1 cellular context compared by ENCODE assay signal in genomic region chr1:179365342-179366092, GRCh38.
TF ChIP-seq lines count a peak whose summit lies in the region.

TSS of gene AXDND1 (plus strand) at chr1:179365971. CDS start at chr1:179366510, 539 bp downstream.

TF ChIP-seq in K562, 482 proteins besides CTCF, POLR2A, EP300 and RAD21 (continued from another document and continues in another):
- no peak for TF ChIP-seq MBD1 (CRISPR knock-in tag; IDR thresholded peaks at IDR 0.05)
- TF ChIP-seq PHB (CRISPR knock-in tag; IDR thresholded peaks at IDR 0.05): no peak
- TF ChIP-seq SIRT6 (IDR thresholded peaks at IDR 0.05; ENCODE audit: low read depth, low read length): no peak
- TF ChIP-seq ATF7 (IDR thresholded peaks at IDR 0.05): peak; percentile 84
- TF ChIP-seq BRCA1 (IDR thresholded peaks at IDR 0.05): no peak
- no peak for TF ChIP-seq BRCA1 (CRISPR knock-in tag; IDR thresholded peaks at IDR 0.05)
- peak; percentile 77 for TF ChIP-seq MEIS2 (IDR thresholded peaks at IDR 0.05; ENCODE audit: partially characterized antibody)
- TF ChIP-seq FOXJ3 (CRISPR knock-in tag; IDR thresholded peaks at IDR 0.05): no peak
- no peak for TF ChIP-seq SMARCB1 (IDR thresholded peaks at IDR 0.05; ENCODE audit: insufficient read length, low read depth)
- no peak for TF ChIP-seq ZNF253 (CRISPR knock-in tag; conservative IDR thresholded peaks at IDR 0.05)
- TF ChIP-seq U2AF1 (optimal IDR thresholded peaks at IDR 0.05; ENCODE audit: low read depth, low read length): no peak
- TF ChIP-seq, protein P1, sequence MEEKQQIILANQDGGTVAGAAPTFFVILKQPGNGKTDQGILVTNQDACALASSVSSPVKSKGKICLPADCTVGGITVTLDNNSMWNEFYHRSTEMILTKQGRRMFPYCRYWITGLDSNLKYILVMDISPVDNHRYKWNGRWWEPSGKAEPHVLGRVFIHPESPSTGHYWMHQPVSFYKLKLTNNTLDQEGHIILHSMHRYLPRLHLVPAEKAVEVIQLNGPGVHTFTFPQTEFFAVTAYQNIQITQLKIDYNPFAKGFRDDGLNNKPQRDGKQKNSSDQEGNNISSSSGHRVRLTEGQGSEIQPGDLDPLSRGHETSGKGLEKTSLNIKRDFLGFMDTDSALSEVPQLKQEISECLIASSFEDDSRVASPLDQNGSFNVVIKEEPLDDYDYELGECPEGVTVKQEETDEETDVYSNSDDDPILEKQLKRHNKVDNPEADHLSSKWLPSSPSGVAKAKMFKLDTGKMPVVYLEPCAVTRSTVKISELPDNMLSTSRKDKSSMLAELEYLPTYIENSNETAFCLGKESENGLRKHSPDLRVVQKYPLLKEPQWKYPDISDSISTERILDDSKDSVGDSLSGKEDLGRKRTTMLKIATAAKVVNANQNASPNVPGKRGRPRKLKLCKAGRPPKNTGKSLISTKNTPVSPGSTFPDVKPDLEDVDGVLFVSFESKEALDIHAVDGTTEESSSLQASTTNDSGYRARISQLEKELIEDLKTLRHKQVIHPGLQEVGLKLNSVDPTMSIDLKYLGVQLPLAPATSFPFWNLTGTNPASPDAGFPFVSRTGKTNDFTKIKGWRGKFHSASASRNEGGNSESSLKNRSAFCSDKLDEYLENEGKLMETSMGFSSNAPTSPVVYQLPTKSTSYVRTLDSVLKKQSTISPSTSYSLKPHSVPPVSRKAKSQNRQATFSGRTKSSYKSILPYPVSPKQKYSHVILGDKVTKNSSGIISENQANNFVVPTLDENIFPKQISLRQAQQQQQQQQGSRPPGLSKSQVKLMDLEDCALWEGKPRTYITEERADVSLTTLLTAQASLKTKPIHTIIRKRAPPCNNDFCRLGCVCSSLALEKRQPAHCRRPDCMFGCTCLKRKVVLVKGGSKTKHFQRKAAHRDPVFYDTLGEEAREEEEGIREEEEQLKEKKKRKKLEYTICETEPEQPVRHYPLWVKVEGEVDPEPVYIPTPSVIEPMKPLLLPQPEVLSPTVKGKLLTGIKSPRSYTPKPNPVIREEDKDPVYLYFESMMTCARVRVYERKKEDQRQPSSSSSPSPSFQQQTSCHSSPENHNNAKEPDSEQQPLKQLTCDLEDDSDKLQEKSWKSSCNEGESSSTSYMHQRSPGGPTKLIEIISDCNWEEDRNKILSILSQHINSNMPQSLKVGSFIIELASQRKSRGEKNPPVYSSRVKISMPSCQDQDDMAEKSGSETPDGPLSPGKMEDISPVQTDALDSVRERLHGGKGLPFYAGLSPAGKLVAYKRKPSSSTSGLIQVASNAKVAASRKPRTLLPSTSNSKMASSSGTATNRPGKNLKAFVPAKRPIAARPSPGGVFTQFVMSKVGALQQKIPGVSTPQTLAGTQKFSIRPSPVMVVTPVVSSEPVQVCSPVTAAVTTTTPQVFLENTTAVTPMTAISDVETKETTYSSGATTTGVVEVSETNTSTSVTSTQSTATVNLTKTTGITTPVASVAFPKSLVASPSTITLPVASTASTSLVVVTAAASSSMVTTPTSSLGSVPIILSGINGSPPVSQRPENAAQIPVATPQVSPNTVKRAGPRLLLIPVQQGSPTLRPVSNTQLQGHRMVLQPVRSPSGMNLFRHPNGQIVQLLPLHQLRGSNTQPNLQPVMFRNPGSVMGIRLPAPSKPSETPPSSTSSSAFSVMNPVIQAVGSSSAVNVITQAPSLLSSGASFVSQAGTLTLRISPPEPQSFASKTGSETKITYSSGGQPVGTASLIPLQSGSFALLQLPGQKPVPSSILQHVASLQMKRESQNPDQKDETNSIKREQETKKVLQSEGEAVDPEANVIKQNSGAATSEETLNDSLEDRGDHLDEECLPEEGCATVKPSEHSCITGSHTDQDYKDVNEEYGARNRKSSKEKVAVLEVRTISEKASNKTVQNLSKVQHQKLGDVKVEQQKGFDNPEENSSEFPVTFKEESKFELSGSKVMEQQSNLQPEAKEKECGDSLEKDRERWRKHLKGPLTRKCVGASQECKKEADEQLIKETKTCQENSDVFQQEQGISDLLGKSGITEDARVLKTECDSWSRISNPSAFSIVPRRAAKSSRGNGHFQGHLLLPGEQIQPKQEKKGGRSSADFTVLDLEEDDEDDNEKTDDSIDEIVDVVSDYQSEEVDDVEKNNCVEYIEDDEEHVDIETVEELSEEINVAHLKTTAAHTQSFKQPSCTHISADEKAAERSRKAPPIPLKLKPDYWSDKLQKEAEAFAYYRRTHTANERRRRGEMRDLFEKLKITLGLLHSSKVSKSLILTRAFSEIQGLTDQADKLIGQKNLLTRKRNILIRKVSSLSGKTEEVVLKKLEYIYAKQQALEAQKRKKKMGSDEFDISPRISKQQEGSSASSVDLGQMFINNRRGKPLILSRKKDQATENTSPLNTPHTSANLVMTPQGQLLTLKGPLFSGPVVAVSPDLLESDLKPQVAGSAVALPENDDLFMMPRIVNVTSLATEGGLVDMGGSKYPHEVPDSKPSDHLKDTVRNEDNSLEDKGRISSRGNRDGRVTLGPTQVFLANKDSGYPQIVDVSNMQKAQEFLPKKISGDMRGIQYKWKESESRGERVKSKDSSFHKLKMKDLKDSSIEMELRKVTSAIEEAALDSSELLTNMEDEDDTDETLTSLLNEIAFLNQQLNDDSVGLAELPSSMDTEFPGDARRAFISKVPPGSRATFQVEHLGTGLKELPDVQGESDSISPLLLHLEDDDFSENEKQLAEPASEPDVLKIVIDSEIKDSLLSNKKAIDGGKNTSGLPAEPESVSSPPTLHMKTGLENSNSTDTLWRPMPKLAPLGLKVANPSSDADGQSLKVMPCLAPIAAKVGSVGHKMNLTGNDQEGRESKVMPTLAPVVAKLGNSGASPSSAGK (IDR thresholded peaks at IDR 0.05): peak; percentile 86
- TF ChIP-seq HNRNPK (IDR thresholded peaks at IDR 0.05; ENCODE audit: low read depth, low read length, poor library complexity, severe bottlenecking): no peak
- no peak for TF ChIP-seq RBM25 (IDR thresholded peaks at IDR 0.05; ENCODE audit: low read depth, low read length, severe bottlenecking)
- no peak for TF ChIP-seq ZNF23 (CRISPR knock-in tag; IDR thresholded peaks at IDR 0.05)
- no peak for TF ChIP-seq ZNF668 (CRISPR knock-in tag; IDR thresholded peaks at IDR 0.05)
- peak; percentile 75 for TF ChIP-seq TBP (optimal IDR thresholded peaks at IDR 0.05; ENCODE audit: low read depth, low read length)
- TF ChIP-seq FOXK1 (CRISPR knock-in tag; IDR thresholded peaks at IDR 0.05; ENCODE audit: borderline replicate concordance): peak; percentile 74; the same call in 1 of the 2 replicates
- no peak for TF ChIP-seq IRF9 (tag; IDR thresholded peaks at IDR 0.05)
- 0 out of 2 replicates have a peak, but pooled peaks have one; percentile 53 for TF ChIP-seq ZBTB43 (CRISPR knock-in tag; IDR thresholded peaks at IDR 0.05)
- TF ChIP-seq ZBTB12 (CRISPR knock-in tag; IDR thresholded peaks at IDR 0.05): 0 out of 2 replicates have a peak, but pooled peaks have one; percentile 34
- TF ChIP-seq CXXC5 (CRISPR knock-in tag; IDR thresholded peaks at IDR 0.05): peak; percentile 87
- no peak for TF ChIP-seq ZNF561 (CRISPR knock-in tag; conservative IDR thresholded peaks at IDR 0.05)
- no peak for TF ChIP-seq KDM1A (IDR thresholded peaks at IDR 0.05)
- TF ChIP-seq TOE1 (IDR thresholded peaks at IDR 0.05; ENCODE audit: borderline replicate concordance): no peak
- no peak for TF ChIP-seq TOE1 (CRISPR knock-in tag; IDR thresholded peaks at IDR 0.05; ENCODE audit: borderline replicate concordance, low read depth)
- no peak for TF ChIP-seq ZNF24 (IDR thresholded peaks at IDR 0.05)
- TF ChIP-seq STAT6 (CRISPR knock-in tag; IDR thresholded peaks at IDR 0.05): peak; percentile 82; the same call in 1 of the 2 replicates
- TF ChIP-seq MED1 (CRISPR knock-in tag; IDR thresholded peaks at IDR 0.05; ENCODE audit: borderline replicate concordance): no peak
- TF ChIP-seq SREBF2 (CRISPR knock-in tag; IDR thresholded peaks at IDR 0.05): no peak
- TF ChIP-seq ZNF347 (CRISPR knock-in tag; IDR thresholded peaks at IDR 0.05; ENCODE audit: low read depth): no peak
- no peak for TF ChIP-seq HNRNPUL1 (IDR thresholded peaks at IDR 0.05; ENCODE audit: low read length)
